15 cellular contexts compared by ENCODE assay signal in the genomic region with DNA sequence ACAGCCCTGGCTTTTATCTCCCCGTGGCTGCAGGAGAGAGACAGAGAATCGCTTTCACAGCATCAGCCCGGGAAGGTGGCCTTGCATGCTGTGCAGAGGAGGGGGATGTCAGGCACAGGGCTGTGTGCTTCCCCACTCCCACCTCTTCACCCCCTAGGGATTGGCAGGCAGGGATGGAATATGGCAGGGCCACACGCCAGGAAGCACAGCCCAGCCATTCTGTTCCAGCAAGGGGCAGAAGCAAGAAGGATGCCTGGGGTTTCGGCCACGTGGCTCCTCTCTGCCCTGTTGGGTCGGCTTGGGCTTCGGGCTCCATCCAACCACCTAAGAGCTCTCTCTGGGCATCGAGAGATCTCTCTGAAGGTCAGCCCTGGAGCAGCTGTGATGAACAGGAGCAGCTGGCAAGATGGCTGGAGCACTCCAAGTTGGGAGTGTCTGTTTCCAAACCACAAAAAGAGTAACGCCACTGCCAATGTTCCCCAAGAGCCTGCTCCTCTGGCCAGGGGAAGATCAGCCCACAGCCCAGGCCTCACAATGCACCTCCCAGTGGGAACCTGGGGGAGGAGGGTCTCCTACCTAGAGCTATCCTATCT.
A peak's percentile ranks its signal among the peaks of the same experiment; 100 is the strongest.
DNase-seq lines count a peak whose midpoint lies in the region; ATAC-seq, FAIRE-seq and TF ChIP-seq lines count a peak whose summit lies in the region.
"Had no signal": no experiment of that assay in that cellular context is flagged by ENCODE, and none has a peak within 500 bp of the region (broad histone marks: within the 10 kb centered on the region; RNA-seq: fewer than 3 reads in every experiment).

No MANE protein-coding gene starts in this region.

- CTCF ChIA-PET in GM12878 (lab: Yijun Ruan, JAX), result no interaction called here

- peaks cover 61% of the 10 kb centered on the region for H3K4me1 ChIP-seq in GM12878 (ENCODE audit: control insufficient read depth, insufficient read depth, low read length)
- peaks cover 0 to 23% (median 11%) of the 10 kb centered on the region in 6 donors for H3K4me1 ChIP-seq in spleen

- H3K4me1 Mint-ChIP-seq in stimulated activated naive B cell treated with anti-CD40 and anti-IgM and Interleukin-4, amounts not matched to agents 10 μg/mL and 1 μg/mL and 100 μg/mL, for 72 hours, result no peaks in the 10 kb centered on the region
- H3K4me1 Mint-ChIP-seq: immature natural killer cell had no signal

- peaks cover 12 to 14% of the 10 kb centered on the region in 2 donors for H3K27me3 Mint-ChIP-seq in stimulated activated naive B cell treated with anti-CD40 and anti-IgM and Interleukin-4, amounts not matched to agents 10 μg/mL and 1 μg/mL and 100 μg/mL, for 72 hours

- H3K36me3 ChIP-seq in GM12878 (ENCODE audit: control insufficient read depth in 2 of 2, insufficient read depth in 2 of 2, low read length in 1 of 2) (no peaks in the 10 kb centered on the region), spleen (no peaks in the 10 kb centered on the region)

- no peaks in the 10 kb centered on the region for H4K20me1 ChIP-seq in GM12878 (ENCODE audit: control insufficient read depth, insufficient read depth)

- peak; percentile 59 for DNase-seq in LHCN-M2 (ENCODE audit: low read depth)
- DNase-seq in GM12878 (ENCODE audit: low read depth, low spot score), result no peak
- DNase-seq in left lobe of liver (ENCODE audit: low spot score), result peak; percentile 40
- peak; percentile 61 for DNase-seq in spleen
- DNase-seq in stimulated activated naive B cell treated with anti-CD40 and anti-IgM and Interleukin-4, amounts not matched to agents 10 μg/mL and 1 μg/mL and 100 μg/mL, for 72 hours, result no peak
- DNase-seq in EL, result no peak
- DNase-seq in NCI-H2081 (lab: John Stamatoyannopoulos, UW), result no peak
- no peak for DNase-seq in RPMI8226
- DNase-seq: activated naive CD8-positive, alpha-beta T cell treated with anti-CD3 and anti-CD28 coated beads for 36 hours; immature natural killer cell; NCI-H1105; NCI-H510A treated with DMSO at 0.1 percent for 48 hours; SHP77 had no signal

- peak overlapping the region; percentile 92 for H3K27ac ChIP-seq in GM12878 (ENCODE audit: control insufficient read depth, insufficient read depth)
- peak overlapping the region in 1 of 8 donors; percentile 43 for H3K27ac ChIP-seq in spleen

- FAIRE-seq in GM12878 (lab: Jason Lieb, UNC), result no peak
- FAIRE-seq: TTC549 had no signal

- no peaks in the 10 kb centered on the region for H3K9me3 Mint-ChIP-seq in stimulated activated naive B cell treated with anti-CD40 and anti-IgM and Interleukin-4, amounts not matched to agents 10 μg/mL and 1 μg/mL and 100 μg/mL, for 72 hours
- H3K9me3 Mint-ChIP-seq: activated naive CD8-positive, alpha-beta T cell treated with anti-CD3 and anti-CD28 coated beads for 36 hours; CD14-positive monocyte; immature natural killer cell had no signal

- intact Hi-C loops in GM12878 (cut with micrococcal nuclease; ENCODE audit: unreplicated experiment), result no loop called here
- intact Hi-C loops in spleen (cut with DNase I; ENCODE audit: low total_unique reads), result loop anchor here (10.0 kb wide), 2 partner anchors 102 to 192 kb away; no protein-coding TSS in a partner anchor

- no peaks in the 10 kb centered on the region for H3K36me3 Mint-ChIP-seq in stimulated activated naive B cell treated with anti-CD40 and anti-IgM and Interleukin-4, amounts not matched to agents 10 μg/mL and 1 μg/mL and 100 μg/mL, for 72 hours
- H3K36me3 Mint-ChIP-seq: activated naive CD8-positive, alpha-beta T cell treated with anti-CD3 and anti-CD28 coated beads for 36 hours; CD14-positive monocyte; immature natural killer cell had no signal

- H3K4me3 ChIP-seq in GM12878, result no peak overlapping the region
- no peak overlapping the region for H3K4me3 ChIP-seq in spleen

- H2AFZ ChIP-seq in GM12878 (ENCODE audit: control insufficient read depth, low read depth, low read length), result peak overlapping the region; percentile 34

- H3K4me3 Mint-ChIP-seq in stimulated activated naive B cell treated with anti-CD40 and anti-IgM and Interleukin-4, amounts not matched to agents 10 μg/mL and 1 μg/mL and 100 μg/mL, for 72 hours, result no peak overlapping the region
- H3K4me3 Mint-ChIP-seq: activated naive CD8-positive, alpha-beta T cell treated with anti-CD3 and anti-CD28 coated beads for 36 hours; immature natural killer cell had no signal

- H3K27me3 ChIP-seq in GM12878 (replicated peaks in 1 of 2; ENCODE audit: control insufficient read depth in 2 of 2, insufficient read depth in 2 of 2, low read length in 1 of 2) (no peaks in the 10 kb centered on the region; a peak in 1 of 4 replicates), spleen (replicated peaks in 1 of 7) (no peaks in the 10 kb centered on the region)

- H3K9ac ChIP-seq in GM12878 (ENCODE audit: control insufficient read depth, insufficient read depth, low read length), result no peak overlapping the region

- no peak for ATAC-seq in GM12878
- ATAC-seq in left lobe of liver, result no peak
- ATAC-seq in stimulated activated naive B cell treated with anti-CD40 and anti-IgM and Interleukin-4, amounts not matched to agents 10 μg/mL and 1 μg/mL and 100 μg/mL, for 72 hours (replicated peaks), result no peak

- SMC1A ChIA-PET in GM12878 (lab: Charles Lee; ENCODE audit: uncharacterized antibody, unreplicated experiment), result no interaction called here

- H3K9me3 ChIP-seq in GM12878 (replicated peaks; ENCODE audit: control insufficient read depth, insufficient read depth, low read length) (no peaks in the 10 kb centered on the region), spleen (no peaks in the 10 kb centered on the region)

- no peak for TF ChIP-seq CTCF in GM12878 (IDR thresholded peaks at IDR 0.05 in 2 of 3, conservative IDR thresholded peaks at IDR 0.05 in 1 of 3; ENCODE audit: control insufficient read depth in 2 of 3, extremely low read depth in 1 of 3, insufficient read depth in 1 of 3, low read depth in 3 of 3, low read length in 3 of 3)
- no peak for TF ChIP-seq CTCF in spleen (IDR thresholded peaks at IDR 0.05 in 8 of 11, conservative IDR thresholded peaks at IDR 0.05 in 3 of 11)

- no peak for TF ChIP-seq RAD21 in GM12878 (IDR thresholded peaks at IDR 0.05; ENCODE audit: insufficient read depth, low read depth, low read length)

- no peaks in the 10 kb centered on the region; the same call in 1 of the 2 replicates for H3K79me2 ChIP-seq in GM12878 (ENCODE audit: control insufficient read depth, insufficient read depth, low read length)

- no peak overlapping the region for H3K27ac Mint-ChIP-seq in stimulated activated naive B cell treated with anti-CD40 and anti-IgM and Interleukin-4, amounts not matched to agents 10 μg/mL and 1 μg/mL and 100 μg/mL, for 72 hours
- H3K27ac Mint-ChIP-seq: activated naive CD8-positive, alpha-beta T cell treated with anti-CD3 and anti-CD28 coated beads for 36 hours; CD14-positive monocyte; immature natural killer cell had no signal

- POLR2A ChIA-PET in GM12878 (lab: Charles Lee), result no interaction called here

- RAD21 ChIA-PET in GM12878 (lab: Charles Lee; ENCODE audit: unreplicated experiment), result no interaction called here

- no peak overlapping the region for H3K4me2 ChIP-seq in GM12878 (ENCODE audit: control insufficient read depth, insufficient read depth)

- TF ChIP-seq POLR2A in GM12878 (IDR thresholded peaks at IDR 0.05; ENCODE audit: low read depth, low read length) (no peak), spleen (IDR thresholded peaks at IDR 0.05) (no peak)

- TF ChIP-seq EP300 in GM12878 (IDR thresholded peaks at IDR 0.05; ENCODE audit: borderline replicate concordance in 1 of 2, control insufficient read depth in 1 of 2, low read depth in 2 of 2, low read length in 2 of 2), result no peak

- BruUV-seq in GM12878 (replicated peaks; lab: Mats Ljungman, UMichigan), result no TSS peak

- in situ Hi-C loops in GM12878 (cut with MboI), result loop anchor here (10.0 kb wide), 1 partner anchor 182 kb away; no protein-coding TSS in a partner anchor

- WGBS in GM12878 (ENCODE audit: insufficient coverage, insufficient replicate concordance, low lambda C conversion rate, missing lambda C conversion rate), result 52% methylated on average over 10 of the region's 10 CpGs
- WGBS in spleen, 5 donors, result 71 to 80% (median 74%) methylated on average over 6 to 10 of the region's 10 CpGs

TF ChIP-seq in GM12878, 131 proteins besides CTCF, POLR2A, EP300 and RAD21:
- TF ChIP-seq DPF2 (IDR thresholded peaks at IDR 0.05), result no peak
- TF ChIP-seq TAF1 (IDR thresholded peaks at IDR 0.05; ENCODE audit: borderline replicate concordance, low read depth, low read length), result no peak
- no peak for TF ChIP-seq EZH2 (IDR thresholded peaks at IDR 0.05; ENCODE audit: borderline replicate concordance, control insufficient read depth, low read depth, low read length)
- no peak for TF ChIP-seq CREB1 (IDR thresholded peaks at IDR 0.05; ENCODE audit: low read depth)
- TF ChIP-seq BACH1 (IDR thresholded peaks at IDR 0.05; ENCODE audit: borderline replicate concordance), result no peak
- TF ChIP-seq MYC (IDR thresholded peaks at IDR 0.05; ENCODE audit: insufficient read depth, insufficient read length, insufficient replicate concordance, low read length, severe bottlenecking), result no peak

Comparison
In these comparisons a context has a peak if more than half of its experiments do, and no peak if none do; other contexts are left out.
1. DNase-seq: peak in LHCN-M2 (single experiment), left lobe of liver (single experiment) and spleen (single experiment); none in GM12878 (single experiment), stimulated activated naive B cell treated with anti-CD40 and anti-IgM and Interleukin-4, amounts not matched to agents 10 μg/mL and 1 μg/mL and 100 μg/mL, for 72 hours (single experiment), EL (single experiment), NCI-H2081 (0 of 2) and RPMI8226 (single experiment).